29 cellular contexts compared by ENCODE assay signal in genomic region chr4:41930139-41930831, GRCh38. TPM values are rescaled to one million over a fixed set of nuclear protein-coding genes. Genes with fewer than 3 reads are reported as not detected.
A peak's percentile ranks its signal among the peaks of the same experiment; 100 is the strongest.
DNase-seq lines count a peak whose midpoint lies in the region; ATAC-seq, FAIRE-seq and TF ChIP-seq lines count a peak whose summit lies in the region.
"Had no signal": no experiment of that assay in that cellular context is flagged by ENCODE, and none has a peak within 500 bp of the region (broad histone marks: within the 10 kb centered on the region; RNA-seq: fewer than 3 reads in every experiment).

No MANE protein-coding gene starts in this region.

- ATAC-seq in Panc1 (no peak), GM21737 (IDR thresholded peaks at IDR 0.05; ENCODE audit: unreplicated experiment) (no peak)
- ATAC-seq: effector memory CD8-positive, alpha-beta T cell; natural killer cell treated with Interleukin-12 subunit alpha and Interleukin-12 subunit beta and Interleukin-15 and Interleukin-18, amount 100 ng/mL, for 72 hours; pancreas; T-cell had no signal

- H3K4me1 Mint-ChIP-seq in MCF 10A (ENCODE audit: insufficient read depth, unreplicated experiment) (peaks cover 8% of the 10 kb centered on the region), neural crest cell (peaks cover 15% of the 10 kb centered on the region)

- no peaks in the 10 kb centered on the region for H3K36me3 Mint-ChIP-seq in MCF 10A (ENCODE audit: insufficient read depth, unreplicated experiment)
- no peaks in the 10 kb centered on the region for H3K36me3 Mint-ChIP-seq in neural crest cell (ENCODE audit: low read depth)
- H3K36me3 Mint-ChIP-seq: activated CD4-positive, alpha-beta memory T cell treated with anti-CD3 and anti-CD28 coated beads for 36 hours; activated naive CD4-positive, alpha-beta T cell treated with anti-CD3 and anti-CD28 coated beads, Interleukin-2, amount 50 U/mL, for 24 hours; T-cell had no signal

- no peaks in the 10 kb centered on the region for H4K20me1 ChIP-seq in mammary epithelial cell (ENCODE audit: insufficient read depth, low read length)

- H3K27ac Mint-ChIP-seq in MCF 10A (ENCODE audit: low read depth, unreplicated experiment): no peak overlapping the region
- no peak overlapping the region for H3K27ac Mint-ChIP-seq in neural crest cell (ENCODE audit: unreplicated experiment)
- H3K27ac Mint-ChIP-seq: activated CD4-positive, alpha-beta memory T cell treated with anti-CD3 and anti-CD28 coated beads for 36 hours; activated naive CD4-positive, alpha-beta T cell treated with anti-CD3 and anti-CD28 coated beads, Interleukin-2, amount 50 U/mL, for 24 hours; activated T-helper 2 cell treated with anti-CD3 and anti-CD28 coated beads, Interferon-gamma antibody, Interleukin-2, Interleukin-4, amounts not matched to agents 10 μg/mL and 5 μg/mL and 100 μg/mL, durations not matched to agents 14 hours and 24 hours and 36 hours; effector memory CD8-positive, alpha-beta T cell; natural killer cell treated with Interleukin-12 subunit alpha and Interleukin-12 subunit beta and Interleukin-15 and Interleukin-18, amount 100 ng/mL, for 72 hours; T-cell had no signal

- H3K36me3 ChIP-seq in mammary epithelial cell (ENCODE audit: insufficient read depth, low read length): no peaks in the 10 kb centered on the region
- H3K36me3 ChIP-seq in Panc1 (ENCODE audit: control insufficient read depth, insufficient read depth, low read length): peaks cover 2% of the 10 kb centered on the region; the same call in 1 of the 2 replicates
- H3K36me3 ChIP-seq: colonic mucosa, pancreas, right atrium auricular region, SJCRH30, spleen had no signal

- BruUV-seq in mammary epithelial cell (replicated peaks; lab: Mats Ljungman, UMichigan) (no TSS peak), MCF 10A (replicated peaks; lab: Mats Ljungman, UMichigan) (no TSS peak), Panc1 (replicated peaks; lab: Mats Ljungman, UMichigan) (no TSS peak)

- FAIRE-seq in GM12892 (lab: Jason Lieb, UNC): no peak
- FAIRE-seq: A204.1, bronchial epithelial cell, pancreas, urothelium cell line had no signal

- no peak for TF ChIP-seq POLR2A in GM12892 (IDR thresholded peaks at IDR 0.05; ENCODE audit: low read depth, low read length)

- H3K27me3 ChIP-seq in mammary epithelial cell (ENCODE audit: insufficient read depth, low read length) (no peaks in the 10 kb centered on the region), Panc1 (ENCODE audit: control insufficient read depth, insufficient read depth, low read length) (no peaks in the 10 kb centered on the region; the same call in 1 of the 2 replicates)
- H3K27me3 ChIP-seq: BE2C, colonic mucosa, pancreas, right atrium auricular region, SJCRH30, spleen had no signal

- peak overlapping the region; percentile 74 for H3K4me2 ChIP-seq in mammary epithelial cell (ENCODE audit: insufficient read depth, low read depth, low read length)

- no peak for DNase-seq in mammary epithelial cell
- no peak for DNase-seq in MCF 10A (ENCODE audit: unreplicated experiment)
- no peak for DNase-seq in Panc1 (ENCODE audit: low read depth, low spot score)
- DNase-seq in neural crest cell (ENCODE audit: low read depth, low spot score): no peak
- DNase-seq in GM12892 (ENCODE audit: insufficient read length): no peak
- DNase-seq in epidermal melanocyte (ENCODE audit: insufficient read length, low spot score): no peak
- DNase-seq in HEK293T (ENCODE audit: extremely low spot score): no peak
- DNase-seq: activated CD4-positive, alpha-beta memory T cell treated with anti-CD3 and anti-CD28 coated beads for 36 hours; activated CD8-positive, alpha-beta memory T cell treated with anti-CD3 and anti-CD28 coated beads, Interleukin-2, amount 50 U/mL, for 4 hours; BE2C; colonic mucosa; effector memory CD8-positive, alpha-beta T cell; GDM1; NCI-H1417; NCI-H2029 treated with DMSO at 0.1 percent for 48 hours; NCI-H2227 treated with DMSO at 0.1 percent for 48 hours; NCI-H69; pancreas; SJCRH30; spleen; T-cell had no signal

- intact Hi-C loops in mammary epithelial cell (cut with micrococcal nuclease) (no loop called here), MCF 10A (cut with micrococcal nuclease) (no loop called here), Panc1 (cut with micrococcal nuclease; ENCODE audit: unreplicated experiment) (no loop called here)

- 45% methylated on average over 7 of the region's 7 CpGs for WGBS in mammary epithelial cell (ENCODE audit: low coverage, missing lambda C conversion rate)

- peak overlapping the region; percentile 87 for H2AFZ ChIP-seq in mammary epithelial cell (ENCODE audit: low read depth, low read length)

- CTCF ChIA-PET in mammary epithelial cell (lab: Charles Lee; ENCODE audit: low non-redundant PET): interaction anchor here (0.6 kb wide), 1 partner anchor 779 kb away, joined by 11 read pairs; no protein-coding TSS in a partner anchor
- CTCF ChIA-PET in MCF 10A (lab: Yijun Ruan, JAX): interaction anchor here (0.8 kb wide), 1 partner anchor 43 kb away, joined by 4 read pairs; no protein-coding TSS in a partner anchor
- CTCF ChIA-PET in Panc1 (lab: Charles Lee): no interaction called here
- CTCF ChIA-PET in HEK293T (lab: Yijun Ruan, JAX): no interaction called here

- no peaks in the 10 kb centered on the region for H3K4me1 ChIP-seq in mammary epithelial cell (ENCODE audit: insufficient read depth, low read length)
- peaks cover 7% of the 10 kb centered on the region; the same call in 1 of the 2 replicates for H3K4me1 ChIP-seq in Panc1 (ENCODE audit: control insufficient read depth, insufficient read depth, low read length)
- H3K4me1 ChIP-seq: colonic mucosa, pancreas, right atrium auricular region, SJCRH30 had no signal

- no peaks in the 10 kb centered on the region for H3K9me3 Mint-ChIP-seq in MCF 10A (ENCODE audit: unreplicated experiment)
- no peaks in the 10 kb centered on the region for H3K9me3 Mint-ChIP-seq in neural crest cell
- H3K9me3 Mint-ChIP-seq: activated CD4-positive, alpha-beta memory T cell treated with anti-CD3 and anti-CD28 coated beads for 36 hours; activated naive CD4-positive, alpha-beta T cell treated with anti-CD3 and anti-CD28 coated beads, Interleukin-2, amount 50 U/mL, for 24 hours; effector memory CD8-positive, alpha-beta T cell had no signal

- H3K79me2 ChIP-seq in mammary epithelial cell (ENCODE audit: insufficient read depth, low read length): peaks cover 3% of the 10 kb centered on the region

- peak overlapping the region in 1 of 3 experiments; percentile 10 for H3K4me3 ChIP-seq in mammary epithelial cell (replicated peaks in 1 of 3; ENCODE audit: insufficient read depth in 1 of 3, low read depth in 2 of 3, low read length in 3 of 3)
- peak overlapping the region; percentile 4 to 31; a peak in 3 of 4 replicates for H3K4me3 ChIP-seq in Panc1 (ENCODE audit: low read depth in 2 of 2, low read length in 2 of 2)
- H3K4me3 ChIP-seq: colonic mucosa, pancreas, right atrium auricular region, SJCRH30, spleen had no signal

- in situ Hi-C loops in mammary epithelial cell (cut with MboI; ENCODE audit: low sequenced_read_pairs in 2 of 2): no loop called here
- in situ Hi-C loops in Panc1 (cut with HindIII; ENCODE audit: low pct_unique_long_range_greater_than_20kb, low sequenced_read_pairs): no loop called here

- H3K9me3 ChIP-seq in mammary epithelial cell (replicated peaks; ENCODE audit: insufficient read depth, low read length) (no peaks in the 10 kb centered on the region), Panc1 (ENCODE audit: control insufficient read depth, insufficient read depth, low read depth, low read length) (no peaks in the 10 kb centered on the region)
- H3K9me3 ChIP-seq: BE2C, colonic mucosa, pancreas, right atrium auricular region, spleen had no signal

- H3K4me3 Mint-ChIP-seq in MCF 10A (ENCODE audit: unreplicated experiment) (no peak overlapping the region), neural crest cell (peak overlapping the region; percentile 54)
- H3K4me3 Mint-ChIP-seq: activated CD4-positive, alpha-beta memory T cell treated with anti-CD3 and anti-CD28 coated beads for 36 hours; activated naive CD4-positive, alpha-beta T cell treated with anti-CD3 and anti-CD28 coated beads, Interleukin-2, amount 50 U/mL, for 24 hours; effector memory CD8-positive, alpha-beta T cell; natural killer cell treated with Interleukin-12 subunit alpha and Interleukin-12 subunit beta and Interleukin-15 and Interleukin-18, amount 100 ng/mL, for 72 hours; T-cell had no signal

- no peak overlapping the region for H3K27ac ChIP-seq in mammary epithelial cell (ENCODE audit: insufficient read depth, low read depth, low read length)
- H3K27ac ChIP-seq in Panc1 (ENCODE audit: low read length): no peak overlapping the region
- H3K27ac ChIP-seq: colonic mucosa, pancreas, right atrium auricular region, SJCRH30, spleen had no signal

- no peaks in the 10 kb centered on the region for H3K27me3 Mint-ChIP-seq in MCF 10A (ENCODE audit: insufficient read depth, unreplicated experiment)
- H3K27me3 Mint-ChIP-seq in neural crest cell (ENCODE audit: low read depth): peaks cover 23% of the 10 kb centered on the region
- H3K27me3 Mint-ChIP-seq: activated CD4-positive, alpha-beta memory T cell treated with anti-CD3 and anti-CD28 coated beads for 36 hours; activated naive CD4-positive, alpha-beta T cell treated with anti-CD3 and anti-CD28 coated beads, Interleukin-2, amount 50 U/mL, for 24 hours; T-cell had no signal

- H3K9ac ChIP-seq in mammary epithelial cell (ENCODE audit: insufficient read depth, low read length): no peak overlapping the region

- TF ChIP-seq CTCF in mammary epithelial cell (conservative IDR thresholded peaks at IDR 0.05 in 1 of 2, IDR thresholded peaks at IDR 0.05 in 1 of 2; ENCODE audit: extremely low read depth in 1 of 2, insufficient read depth in 1 of 2, low read depth in 1 of 2, low read length in 2 of 2) (no peak), MCF 10A (IDR thresholded peaks at IDR 0.05; ENCODE audit: unreplicated experiment) (no peak), Panc1 (IDR thresholded peaks at IDR 0.05) (no peak), neural crest cell (conservative IDR thresholded peaks at IDR 0.05) (no peak)

- dilution Hi-C loops in mammary epithelial cell (cut with HindIII; ENCODE audit: low sequenced_read_pairs): no loop called here

- POLR2A ChIA-PET in MCF 10A (lab: Yijun Ruan, JAX): interaction anchor here (0.9 kb wide), 1 partner anchor 40 kb away, joined by 4 read pairs; no protein-coding TSS in a partner anchor
- POLR2A ChIA-PET in Panc1 (lab: Charles Lee): no interaction called here
- POLR2A ChIA-PET in HEK293T (lab: Yijun Ruan, JAX): no interaction called here

RNA-seq across cellular contexts. Expression of gene TMEM33, which starts 4.9 kb away (rescaled TPM):
- total RNA-seq in mammary epithelial cell: 100 to 1,000 TPM in 1 of 2 donors, 10 to 100 TPM in 1; 86.2 to 101 TPM
- polyA plus RNA-seq in mammary epithelial cell: 65.2 TPM
- polyA minus RNA-seq in mammary epithelial cell: 347 TPM
- 101 and 117 TPM in 2 replicates for total RNA-seq in MCF 10A (2022)
- 48.1 TPM for total RNA-seq in Panc1 (2021; ENCODE audit: unreplicated experiment)
- 17.9 TPM for polyA plus RNA-seq in Panc1 (2012; ENCODE audit: insufficient read length)
- 73.9 and 74.7 TPM in 2 replicates for total RNA-seq in neural crest cell
- 14.7 TPM for polyA plus RNA-seq in GM12892 (2012; ENCODE audit: missing spikeins)

RNA-seq across cellular contexts. Expression of gene DCAF4L1, which starts 51.3 kb away (rescaled TPM):
- total RNA-seq in mammary epithelial cell (under 1 TPM; 0.17 to 0.24 TPM), MCF 10A (2022) (0.72 and 0.81 TPM in 2 replicates), Panc1 (2021; ENCODE audit: unreplicated experiment) (0.13 TPM), neural crest cell (0.20 and 0.26 TPM in 2 replicates)
- 0.07 TPM for polyA plus RNA-seq in mammary epithelial cell
- polyA minus RNA-seq in mammary epithelial cell: not detected
- polyA plus RNA-seq in Panc1 (2012; ENCODE audit: insufficient read length): not detected
- 0.11 TPM for polyA plus RNA-seq in GM12892 (2012; ENCODE audit: missing spikeins)
- total RNA-seq: right atrium auricular region had no signal

Comparison
In these comparisons a context has a peak if more than half of its experiments do, and no peak if none do; other contexts are left out.
1. CTCF ChIA-PET loops: an anchor here in mammary epithelial cell (0.6 kb wide) and MCF 10A (0.8 kb wide); none called in Panc1 and HEK293T.